In genomic region chr14:68628605-68629310, GRCh38 we compare ENCODE assay signal across 1 cellular context.
TF ChIP-seq lines count a peak whose summit lies in the region.

No MANE protein-coding gene starts in this region.

TF ChIP-seq in GM12878, 131 proteins besides CTCF, POLR2A, EP300 and RAD21 (continued from another document):
- no peak for TF ChIP-seq ATF3 (IDR thresholded peaks at IDR 0.05; ENCODE audit: borderline replicate concordance, extremely low read depth, low read depth, low read length)
